1 cellular context compared by ENCODE assay signal in genomic region chr12:131598717-131599116, GRCh38.
TF ChIP-seq lines count a peak whose summit lies in the region.

No MANE protein-coding gene starts in this region.

TF ChIP-seq in HEK293, 187 proteins besides CTCF, POLR2A, EP300 and RAD21 (continued from another document):
- no peak for TF ChIP-seq RBAK (tag by site-specific recombination; IDR thresholded peaks at IDR 0.05)
